23 cellular contexts compared by ENCODE assay signal in genomic region chr19:7847664-7848063, GRCh38. TPM values are rescaled to one million over a fixed set of nuclear protein-coding genes. Genes with fewer than 3 reads are reported as not detected.
DNase-seq lines count a peak whose midpoint lies in the region; ATAC-seq, FAIRE-seq and TF ChIP-seq lines count a peak whose summit lies in the region.
"Had no signal": no experiment of that assay in that cellular context is flagged by ENCODE, and none has a peak within 500 bp of the region (broad histone marks: within the 10 kb centered on the region; RNA-seq: fewer than 3 reads in every experiment).

No MANE protein-coding gene starts in this region.

- CTCF ChIA-PET in K562 (lab: Yijun Ruan, JAX; ENCODE audit: low intra/inter-chr PET ratio): no interaction called here

- no peaks in the 10 kb centered on the region for H3K9me3 ChIP-seq in H9 (ENCODE audit: control insufficient read depth, low read depth, low read length)
- H3K9me3 ChIP-seq in K562 (replicated peaks; ENCODE audit: control insufficient read depth, insufficient read depth, low read depth, low read length): peaks cover 6% of the 10 kb centered on the region
- H3K9me3 ChIP-seq in kidney (ENCODE audit: control insufficient read depth in 1 of 2, low read length in 2 of 2): no peaks in the 10 kb centered on the region

- no peak overlapping the region for H3K18ac ChIP-seq in H9 (ENCODE audit: insufficient read length, low read depth, low read length)

- H3K27ac ChIP-seq in H9 (ENCODE audit: insufficient read length, low read depth, low read length) (no peak overlapping the region), K562 (ENCODE audit: extremely low read depth, low read depth, low read length) (no peak overlapping the region), kidney (ENCODE audit: low read depth in 2 of 2, low read length in 2 of 2) (no peak overlapping the region), temporal lobe (ENCODE audit: low read depth, low read length) (peak overlapping the region; percentile 99)
- H3K27ac ChIP-seq: GM23248 had no signal

- no peak overlapping the region for H3T11ph ChIP-seq in H9 (ENCODE audit: low read length)

- H2BK20ac ChIP-seq in H9 (ENCODE audit: low read depth, low read length, poor library complexity, severe bottlenecking): no peak overlapping the region

- in situ Hi-C loops in K562 (cut with MboI): no loop called here

- H3K79me2 ChIP-seq in H9 (ENCODE audit: insufficient read depth, low read length): no peaks in the 10 kb centered on the region
- H3K79me2 ChIP-seq in K562 (ENCODE audit: control insufficient read depth, insufficient read depth, low read length): no peaks in the 10 kb centered on the region

- H3K56ac ChIP-seq in H9 (ENCODE audit: insufficient read length, low read depth, low read length): no peak overlapping the region

- H3K4ac ChIP-seq in H9 (ENCODE audit: low read depth, low read length): no peak overlapping the region

- no peak for TF ChIP-seq POLR2A in K562 (conservative IDR thresholded peaks at IDR 0.05)

- H4K8ac ChIP-seq in H9 (replicated peaks; ENCODE audit: insufficient read length, low read depth, low read length): no peak overlapping the region

- H3K79me1 ChIP-seq in H9 (ENCODE audit: insufficient read depth, low read depth, low read length, poor library complexity, severe bottlenecking): no peaks in the 10 kb centered on the region

- H2BK120ac ChIP-seq in H9 (ENCODE audit: low read depth, low read length, poor library complexity, severe bottlenecking): no peak overlapping the region

- FAIRE-seq in K562 (lab: Jason Lieb, UNC): no peak
- FAIRE-seq in kidney (lab: Jason Lieb, UNC): no peak
- FAIRE-seq: GM12878, HTR-8/SVneo had no signal

- ATAC-seq in K562: no peak
- ATAC-seq in natural killer cell treated with Interleukin-12 subunit alpha and Interleukin-12 subunit beta and Interleukin-15 and Interleukin-18, amount 100 ng/mL, for 72 hours: no peak
- ATAC-seq: GM12878, HCT116 had no signal

- intact Hi-C loops in K562 (cut with micrococcal nuclease): no loop called here
- intact Hi-C loops in kidney (cut with DNase I): no loop called here

- TF ChIP-seq CTCF in H9 (conservative IDR thresholded peaks at IDR 0.05): no peak
- TF ChIP-seq CTCF in K562 (IDR thresholded peaks at IDR 0.05 in 2 of 3, conservative IDR thresholded peaks at IDR 0.05 in 1 of 3; ENCODE audit: insufficient read depth in 2 of 3, low read depth in 1 of 3, low read length in 3 of 3): no peak
- TF ChIP-seq CTCF in kidney (IDR thresholded peaks at IDR 0.05; ENCODE audit: borderline replicate concordance, extremely low read depth, insufficient read depth): no peak

- peaks cover 6% of the 10 kb centered on the region for H3K27me3 Mint-ChIP-seq in H9 (ENCODE audit: low read depth)
- no peaks in the 10 kb centered on the region for H3K27me3 Mint-ChIP-seq in natural killer cell treated with Interleukin-12 subunit alpha and Interleukin-12 subunit beta and Interleukin-15 and Interleukin-18, amount 100 ng/mL, for 72 hours
- H3K27me3 Mint-ChIP-seq: CD4-positive, CD25-positive, alpha-beta regulatory T cell; CD8-positive, alpha-beta memory T cell had no signal

- no peak overlapping the region for H2AK5ac ChIP-seq in H9 (ENCODE audit: insufficient read length, low read length)

- H4K91ac ChIP-seq in H9 (ENCODE audit: insufficient read length, low read depth, low read length): no peak overlapping the region

- no CpG with 5 or more reads among the region's 23 CpGs for WGBS in H9 (ENCODE audit: extremely low coverage, insufficient read length, low lambda C conversion rate)
- WGBS in K562 (ENCODE audit: insufficient coverage, low coverage, missing lambda C conversion rate): 16% methylated on average over 18 of the region's 23 CpGs

- H4K20me1 ChIP-seq in H9 (ENCODE audit: control insufficient read depth, insufficient read depth, insufficient read length) (peaks cover 3% of the 10 kb centered on the region), K562 (replicated peaks; ENCODE audit: control insufficient read depth, insufficient read depth, low read length) (peaks cover 22% of the 10 kb centered on the region)

- no peak for TF ChIP-seq RAD21 in K562 (CRISPR knock-in tag; conservative IDR thresholded peaks at IDR 0.05 in 1 of 2, IDR thresholded peaks at IDR 0.05 in 1 of 2)

- no peaks in the 10 kb centered on the region for H3K36me3 ChIP-seq in K562 (ENCODE audit: control insufficient read depth, insufficient read depth, low read length)
- no peaks in the 10 kb centered on the region for H3K36me3 ChIP-seq in kidney (ENCODE audit: control insufficient read depth in 1 of 2, insufficient read depth in 2 of 2, low read length in 2 of 2)
- H3K36me3 ChIP-seq: BE2C had no signal

- no peak overlapping the region for H3K23ac ChIP-seq in H9 (ENCODE audit: insufficient read length, low read depth, low read length)

- DNase-seq in H9: peak; percentile 22
- no peak for DNase-seq in K562 (ENCODE audit: extremely low read depth in 1 of 4, low spot score in 3 of 4)
- DNase-seq in kidney: peak; percentile 70
- DNase-seq in natural killer cell treated with Interleukin-12 subunit alpha and Interleukin-12 subunit beta and Interleukin-15 and Interleukin-18, amount 100 ng/mL, for 72 hours (ENCODE audit: low spot score): no peak
- no peak for DNase-seq in SW 1271 (lab: John Stamatoyannopoulos, UW)
- no peak for DNase-seq in NCI-H446 (lab: John Stamatoyannopoulos, UW)
- DNase-seq: BE2C; C1 segment of cervical spinal cord; CD4-positive, CD25-positive, alpha-beta regulatory T cell; CD8-positive, alpha-beta memory T cell; COR-L47; DMS 273 treated with DMSO at 0.1 percent for 48 hours; DMS53; DND-41; EL; GM23248; IMR-90 had no signal

- no peak overlapping the region for H2BK5ac ChIP-seq in H9 (ENCODE audit: insufficient read length, low read length)

- H3K4me2 ChIP-seq in H9 (ENCODE audit: insufficient read depth, insufficient read length, low read length): no peak overlapping the region
- H3K4me2 ChIP-seq in K562 (ENCODE audit: insufficient read depth, low read length): no peak overlapping the region

- H3K4me3 ChIP-seq in K562: no peak overlapping the region
- no peak overlapping the region for H3K4me3 ChIP-seq in kidney (ENCODE audit: low read length in 2 of 2)
- H3K4me3 ChIP-seq: GM12878, GM23248 had no signal

- no peak for TF ChIP-seq EP300 in K562 (IDR thresholded peaks at IDR 0.05; ENCODE audit: low read length)

- H3K9ac ChIP-seq in H9 (ENCODE audit: extremely low read depth, insufficient read length, low read length) (no peak overlapping the region), K562 (ENCODE audit: insufficient read depth in 1 of 2, low read depth in 2 of 2, low read length in 2 of 2) (no peak overlapping the region), kidney (ENCODE audit: low read length in 2 of 2) (no peak overlapping the region)
- H3K9ac ChIP-seq: GM23248 had no signal

- no peak overlapping the region; the same call in 1 of the 2 replicates for H3K14ac ChIP-seq in H9 (ENCODE audit: insufficient read depth, low read length)

- H3K4me1 ChIP-seq in H9 (ENCODE audit: insufficient read depth, low read length): no peaks in the 10 kb centered on the region
- H3K4me1 ChIP-seq in K562 (replicated peaks in 1 of 2; ENCODE audit: control insufficient read depth in 2 of 2, insufficient read depth in 2 of 2, low read length in 2 of 2): peaks cover under 1 to 47% of the 10 kb centered on the region in 2 experiments; a peak in 2 of 5 replicates
- peaks cover 0 to 8% of the 10 kb centered on the region in 2 donors for H3K4me1 ChIP-seq in kidney (ENCODE audit: control insufficient read depth in 1 of 2, insufficient read depth in 1 of 2, low read depth in 1 of 2, low read length in 2 of 2)
- H3K4me1 ChIP-seq: BE2C had no signal

- BruUV-seq in K562 (replicated peaks; lab: Mats Ljungman, UMichigan): no TSS peak

- H3K36me3 Mint-ChIP-seq in H9 (ENCODE audit: insufficient read depth in 1 of 3, low read depth in 3 of 3): no peaks in the 10 kb centered on the region
- no peaks in the 10 kb centered on the region for H3K36me3 Mint-ChIP-seq in natural killer cell treated with Interleukin-12 subunit alpha and Interleukin-12 subunit beta and Interleukin-15 and Interleukin-18, amount 100 ng/mL, for 72 hours
- H3K36me3 Mint-ChIP-seq: CD4-positive, CD25-positive, alpha-beta regulatory T cell; CD8-positive, alpha-beta memory T cell had no signal

- no peak overlapping the region for H2AFZ ChIP-seq in H9 (ENCODE audit: low read length)
- H2AFZ ChIP-seq in K562 (ENCODE audit: low read depth, low read length): no peak overlapping the region
- H2AFZ ChIP-seq: GM23248 had no signal

- no peak overlapping the region for H2BK15ac ChIP-seq in H9 (ENCODE audit: low read depth, low read length)

- H3K23me2 ChIP-seq in H9 (ENCODE audit: insufficient read length, low read depth, low read length, poor library complexity, severe bottlenecking): no peaks in the 10 kb centered on the region

- no peaks in the 10 kb centered on the region for H3K9me1 ChIP-seq in K562 (ENCODE audit: control insufficient read depth, insufficient read depth, low read length)

- POLR2A ChIA-PET in K562 (lab: Yijun Ruan, JAX): interaction anchor here (0.6 kb wide), 1 partner anchor 704 kb away, joined by 3 read pairs; no protein-coding TSS in a partner anchor

- no peaks in the 10 kb centered on the region for H3K27me3 ChIP-seq in H9 (ENCODE audit: insufficient read depth, low read length)
- peaks cover 22 to 66% of the 10 kb centered on the region in 2 experiments; a peak in 4 of 5 replicates for H3K27me3 ChIP-seq in K562 (ENCODE audit: control insufficient read depth in 2 of 2, insufficient read depth in 2 of 2, low read length in 2 of 2)
- H3K27me3 ChIP-seq: BE2C had no signal

- no peak overlapping the region for H2BK12ac ChIP-seq in H9 (ENCODE audit: insufficient read length, low read depth, low read length)

- H3K4me1 Mint-ChIP-seq in H9: no peaks in the 10 kb centered on the region
- no peaks in the 10 kb centered on the region for H3K4me1 Mint-ChIP-seq in natural killer cell treated with Interleukin-12 subunit alpha and Interleukin-12 subunit beta and Interleukin-15 and Interleukin-18, amount 100 ng/mL, for 72 hours (ENCODE audit: low read depth in 2 of 2)
- H3K4me1 Mint-ChIP-seq: CD8-positive, alpha-beta memory T cell had no signal

- H3K27ac Mint-ChIP-seq in H9: no peak overlapping the region
- H3K27ac Mint-ChIP-seq in natural killer cell treated with Interleukin-12 subunit alpha and Interleukin-12 subunit beta and Interleukin-15 and Interleukin-18, amount 100 ng/mL, for 72 hours: no peak overlapping the region
- H3K27ac Mint-ChIP-seq: CD4-positive, CD25-positive, alpha-beta regulatory T cell had no signal

- H3K9me3 Mint-ChIP-seq in H9: no peaks in the 10 kb centered on the region
- H3K9me3 Mint-ChIP-seq in natural killer cell treated with Interleukin-12 subunit alpha and Interleukin-12 subunit beta and Interleukin-15 and Interleukin-18, amount 100 ng/mL, for 72 hours: no peaks in the 10 kb centered on the region
- H3K9me3 Mint-ChIP-seq: CD4-positive, CD25-positive, alpha-beta regulatory T cell; CD8-positive, alpha-beta memory T cell had no signal

- H3K4me3 Mint-ChIP-seq in H9: no peak overlapping the region
- H3K4me3 Mint-ChIP-seq in natural killer cell treated with Interleukin-12 subunit alpha and Interleukin-12 subunit beta and Interleukin-15 and Interleukin-18, amount 100 ng/mL, for 72 hours: no peak overlapping the region
- H3K4me3 Mint-ChIP-seq: CD4-positive, CD25-positive, alpha-beta regulatory T cell; CD8-positive, alpha-beta memory T cell had no signal

- no peak overlapping the region for H4K5ac ChIP-seq in H9 (ENCODE audit: insufficient read length, low read depth, low read length)

RNA-seq across cellular contexts. Expression of gene EVI5L, which starts 17.6 kb away (rescaled TPM):
- total RNA-seq in H9 (2021): 7.1 and 7.8 TPM in 2 replicates
- 2.9 and 11.6 TPM in 2 replicates for total RNA-seq in K562 (2011; cell fraction: chromatin; rRNA removed; ENCODE audit: low replicate concordance)
- 6.2 and 7.6 TPM in 2 replicates for total RNA-seq in K562 (2011; cell fraction: nucleolus; rRNA removed)
- 3.4 and 4.6 TPM in 2 replicates for total RNA-seq in K562 (2011; cell fraction: nucleoplasm; rRNA removed)
- total RNA-seq in K562 (2014; rRNA removed): 1.0 and 1.1 TPM in 2 replicates
- 0.13 and 0.76 TPM in 2 replicates for total RNA-seq in K562 (2014; rRNA removed; fragmentation: Illumina TruSeq; extraction: Trizol)
- 0.53 and 0.69 TPM in 2 replicates for total RNA-seq in K562 (2015; rRNA removed; fragmentation: Illumina TruSeq; extraction: Trizol)
- total RNA-seq in K562 (2021): 1.8 and 1.9 TPM in 2 replicates
- polyA plus RNA-seq in K562 (2011; rRNA removed): 1.4 and 2.8 TPM in 2 replicates
- polyA plus RNA-seq in K562 (2011; cell fraction: cytosol; rRNA removed): 2.5 and 3.6 TPM in 2 replicates
- 4.8 and 5.7 TPM in 2 replicates for polyA plus RNA-seq in K562 (2011; cell fraction: nucleus; rRNA removed)
- polyA plus RNA-seq in K562 (2012): 1.2 and 5.4 TPM in 2 replicates
- polyA plus RNA-seq in K562 (2014; fragmentation: Illumina TruSeq; extraction: Trizol): 1.5 TPM in 2 replicates
- polyA plus RNA-seq in K562 (2014; fragmentation: Nextera tagmentation; extraction: Ambion mirVana): not detected
- polyA plus RNA-seq in K562 (2014; rRNA removed): 1.00 and 1.2 TPM in 2 replicates
- polyA minus RNA-seq in K562 (2011; rRNA and poly(A)+ RNA removed): 2.9 and 3.4 TPM in 2 replicates
- polyA minus RNA-seq in K562 (2011; cell fraction: cytosol; rRNA and poly(A)+ RNA removed): 3.0 and 3.9 TPM in 2 replicates
- 3.5 and 5.4 TPM in 2 replicates for polyA minus RNA-seq in K562 (2011; cell fraction: nucleus; rRNA and poly(A)+ RNA removed)
- 15.9 TPM for total RNA-seq in kidney
- polyA plus RNA-seq in kidney (ENCODE audit: insufficient read depth, low read depth, low replicate concordance): 14.5 TPM
- total RNA-seq in temporal lobe: 49.4 TPM
- total RNA-seq in natural killer cell treated with Interleukin-12 subunit alpha and Interleukin-12 subunit beta and Interleukin-15 and Interleukin-18, amount 100 ng/mL, for 72 hours: 10 to 100 TPM in 1 of 2 donors, 1 to 10 TPM in 1; 7.8 to 11.5 TPM

RNA-seq across cellular contexts. Expression of gene PRR36, which starts 26.5 kb away (rescaled TPM):
- total RNA-seq in H9 (2021) (20.4 and 21.4 TPM in 2 replicates), K562 (2014; rRNA removed) (0.05 TPM in 1 of 2 replicates, not detected in the other), K562 (2014; rRNA removed; fragmentation: Illumina TruSeq; extraction: Trizol) (not detected in 2 replicates), K562 (2015; rRNA removed; fragmentation: Illumina TruSeq; extraction: Trizol) (0.04 TPM in 1 of 2 replicates, not detected in the other), K562 (2021) (0.29 and 0.42 TPM in 2 replicates), kidney (4.2 TPM), temporal lobe (7.4 TPM)
- 0.14 and 0.35 TPM in 2 replicates for total RNA-seq in K562 (2011; cell fraction: chromatin; rRNA removed; ENCODE audit: low replicate concordance)
- 0.17 and 0.26 TPM in 2 replicates for total RNA-seq in K562 (2011; cell fraction: nucleolus; rRNA removed)
- total RNA-seq in K562 (2011; cell fraction: nucleoplasm; rRNA removed): 0.22 and 0.53 TPM in 2 replicates
- polyA plus RNA-seq in K562 (2011; rRNA removed) (0.07 TPM in 1 of 2 replicates, not detected in the other), K562 (2014; fragmentation: Illumina TruSeq; extraction: Trizol) (0.06 and 0.14 TPM in 2 replicates), K562 (2014; fragmentation: Nextera tagmentation; extraction: Ambion mirVana) (not detected), K562 (2014; rRNA removed) (not detected in 2 replicates), kidney (ENCODE audit: insufficient read depth, low read depth, low replicate concordance) (1.1 TPM)
- 0.09 and 0.13 TPM in 2 replicates for polyA plus RNA-seq in K562 (2011; cell fraction: cytosol; rRNA removed)
- polyA plus RNA-seq in K562 (2011; cell fraction: nucleus; rRNA removed): 0.25 and 0.30 TPM in 2 replicates
- 0.16 and 0.22 TPM in 2 replicates for polyA plus RNA-seq in K562 (2012)
- 0.06 TPM in 1 of 2 replicates, not detected in the other for polyA minus RNA-seq in K562 (2011; rRNA and poly(A)+ RNA removed)
- polyA minus RNA-seq in K562 (2011; cell fraction: cytosol; rRNA and poly(A)+ RNA removed): 0.29 and 0.82 TPM in 2 replicates
- 0.11 and 0.13 TPM in 2 replicates for polyA minus RNA-seq in K562 (2011; cell fraction: nucleus; rRNA and poly(A)+ RNA removed)
- total RNA-seq in natural killer cell treated with Interleukin-12 subunit alpha and Interleukin-12 subunit beta and Interleukin-15 and Interleukin-18, amount 100 ng/mL, for 72 hours: not detected
- total RNA-seq: CD8-positive, alpha-beta memory T cell; GM12878; GM23248; H4; IMR-90 had no signal
- polyA plus RNA-seq: CD8-positive, alpha-beta memory T cell; GM23248 had no signal

RNA-seq across cellular contexts. Expression of gene LRRC8E, which starts 40.6 kb away (rescaled TPM):
- total RNA-seq in H9 (2021) (4.6 and 4.8 TPM in 2 replicates), K562 (2014; rRNA removed) (4.8 TPM in 2 replicates), K562 (2014; rRNA removed; fragmentation: Illumina TruSeq; extraction: Trizol) (1.4 and 3.2 TPM in 2 replicates), K562 (2015; rRNA removed; fragmentation: Illumina TruSeq; extraction: Trizol) (2.6 and 3.1 TPM in 2 replicates), K562 (2021) (5.7 and 7.1 TPM in 2 replicates), kidney (9.1 TPM), temporal lobe (under 0.01 TPM)
- 12.2 and 21.7 TPM in 2 replicates for total RNA-seq in K562 (2011; cell fraction: chromatin; rRNA removed; ENCODE audit: low replicate concordance)
- total RNA-seq in K562 (2011; cell fraction: nucleolus; rRNA removed): 17.6 and 21.2 TPM in 2 replicates
- 11.2 and 13.3 TPM in 2 replicates for total RNA-seq in K562 (2011; cell fraction: nucleoplasm; rRNA removed)
- polyA plus RNA-seq in K562 (2011; rRNA removed) (5.3 and 6.2 TPM in 2 replicates), K562 (2014; fragmentation: Illumina TruSeq; extraction: Trizol) (3.5 and 4.9 TPM in 2 replicates), K562 (2014; fragmentation: Nextera tagmentation; extraction: Ambion mirVana) (under 1 TPM in 1 of 2 experiments, not detected in 1; 0.08 TPM), K562 (2014; rRNA removed) (1.7 and 3.5 TPM in 2 replicates), kidney (ENCODE audit: insufficient read depth, low read depth, low replicate concordance) (2.2 TPM)
- 4.5 and 8.1 TPM in 2 replicates for polyA plus RNA-seq in K562 (2011; cell fraction: cytosol; rRNA removed)
- polyA plus RNA-seq in K562 (2011; cell fraction: nucleus; rRNA removed): 4.7 and 5.5 TPM in 2 replicates
- 3.0 and 3.6 TPM in 2 replicates for polyA plus RNA-seq in K562 (2012)
- polyA minus RNA-seq in K562 (2011; rRNA and poly(A)+ RNA removed): 4.9 and 6.5 TPM in 2 replicates
- polyA minus RNA-seq in K562 (2011; cell fraction: cytosol; rRNA and poly(A)+ RNA removed): 5.1 and 6.6 TPM in 2 replicates
- 2.3 and 3.1 TPM in 2 replicates for polyA minus RNA-seq in K562 (2011; cell fraction: nucleus; rRNA and poly(A)+ RNA removed)
- not detected for total RNA-seq in natural killer cell treated with Interleukin-12 subunit alpha and Interleukin-12 subunit beta and Interleukin-15 and Interleukin-18, amount 100 ng/mL, for 72 hours
- total RNA-seq: CD4-positive, CD25-positive, alpha-beta regulatory T cell; CD8-positive, alpha-beta memory T cell; G401; GM12878 had no signal
- polyA plus RNA-seq: CD4-positive, CD25-positive, alpha-beta regulatory T cell; CD8-positive, alpha-beta memory T cell had no signal

RNA-seq across cellular contexts. Expression of gene MAP2K7, which starts 56.0 kb away (rescaled TPM):
- 47.2 and 48.1 TPM in 2 replicates for total RNA-seq in H9 (2021)
- 34.2 and 92.8 TPM in 2 replicates for total RNA-seq in K562 (2011; cell fraction: chromatin; rRNA removed; ENCODE audit: low replicate concordance)
- total RNA-seq in K562 (2011; cell fraction: nucleolus; rRNA removed): 57.2 and 57.4 TPM in 2 replicates
- 41.1 and 52.7 TPM in 2 replicates for total RNA-seq in K562 (2011; cell fraction: nucleoplasm; rRNA removed)
- total RNA-seq in K562 (2014; rRNA removed): 19.4 and 23.9 TPM in 2 replicates
- 3.1 and 4.1 TPM in 2 replicates for total RNA-seq in K562 (2014; rRNA removed; fragmentation: Illumina TruSeq; extraction: Trizol)
- 11.3 and 12.3 TPM in 2 replicates for total RNA-seq in K562 (2015; rRNA removed; fragmentation: Illumina TruSeq; extraction: Trizol)
- total RNA-seq in K562 (2021): 43.8 and 45.8 TPM in 2 replicates
- 14.9 and 15.7 TPM in 2 replicates for polyA plus RNA-seq in K562 (2011; rRNA removed)
- 16.0 and 27.0 TPM in 2 replicates for polyA plus RNA-seq in K562 (2011; cell fraction: cytosol; rRNA removed)
- polyA plus RNA-seq in K562 (2011; cell fraction: nucleus; rRNA removed): 39.0 and 61.8 TPM in 2 replicates
- 29.3 and 31.2 TPM in 2 replicates for polyA plus RNA-seq in K562 (2012)
- polyA plus RNA-seq in K562 (2014; fragmentation: Illumina TruSeq; extraction: Trizol): 14.1 and 27.3 TPM in 2 replicates
- polyA plus RNA-seq in K562 (2014; fragmentation: Nextera tagmentation; extraction: Ambion mirVana): under 1 TPM; 0.51 to 0.99 TPM
- polyA plus RNA-seq in K562 (2014; rRNA removed): 37.6 and 40.1 TPM in 2 replicates
- polyA minus RNA-seq in K562 (2011; rRNA and poly(A)+ RNA removed): 4.7 and 7.6 TPM in 2 replicates
- polyA minus RNA-seq in K562 (2011; cell fraction: cytosol; rRNA and poly(A)+ RNA removed): 17.0 and 17.8 TPM in 2 replicates
- 14.3 and 15.6 TPM in 2 replicates for polyA minus RNA-seq in K562 (2011; cell fraction: nucleus; rRNA and poly(A)+ RNA removed)
- 37.0 TPM for total RNA-seq in kidney
- polyA plus RNA-seq in kidney (ENCODE audit: insufficient read depth, low read depth, low replicate concordance): 16.7 TPM
- 7.1 TPM for total RNA-seq in temporal lobe
- total RNA-seq in natural killer cell treated with Interleukin-12 subunit alpha and Interleukin-12 subunit beta and Interleukin-15 and Interleukin-18, amount 100 ng/mL, for 72 hours: 10 to 100 TPM; 45.2 to 47.1 TPM

Comparison
In these comparisons a context has a peak if more than half of its experiments do, and no peak if none do; other contexts are left out.
1. DNase-seq: peak in H9 (single experiment) and kidney (single experiment); none in K562 (0 of 4), natural killer cell treated with Interleukin-12 subunit alpha and Interleukin-12 subunit beta and Interleukin-15 and Interleukin-18, amount 100 ng/mL, for 72 hours (single experiment), SW 1271 (0 of 2) and NCI-H446 (0 of 2).